In genomic region chr10:29394321-29394932, GRCh38 we compare ENCODE assay signal across 3 cellular contexts.
TF ChIP-seq lines count a peak whose summit lies in the region.

No MANE protein-coding gene starts in this region.

TF ChIP-seq in A549, 52 proteins besides CTCF, POLR2A, EP300 and RAD21:
- TF ChIP-seq, protein P1, sequence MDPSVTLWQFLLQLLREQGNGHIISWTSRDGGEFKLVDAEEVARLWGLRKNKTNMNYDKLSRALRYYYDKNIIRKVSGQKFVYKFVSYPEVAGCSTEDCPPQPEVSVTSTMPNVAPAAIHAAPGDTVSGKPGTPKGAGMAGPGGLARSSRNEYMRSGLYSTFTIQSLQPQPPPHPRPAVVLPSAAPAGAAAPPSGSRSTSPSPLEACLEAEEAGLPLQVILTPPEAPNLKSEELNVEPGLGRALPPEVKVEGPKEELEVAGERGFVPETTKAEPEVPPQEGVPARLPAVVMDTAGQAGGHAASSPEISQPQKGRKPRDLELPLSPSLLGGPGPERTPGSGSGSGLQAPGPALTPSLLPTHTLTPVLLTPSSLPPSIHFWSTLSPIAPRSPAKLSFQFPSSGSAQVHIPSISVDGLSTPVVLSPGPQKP (IDR thresholded peaks at IDR 0.05; ENCODE audit: low read depth, low read length) = no peak
- TF ChIP-seq CBX8 (IDR thresholded peaks at IDR 0.05) = no peak
- no peak for TF ChIP-seq NR3C1 (IDR thresholded peaks at IDR 0.05)
- TF ChIP-seq NFE2L2 (conservative IDR thresholded peaks at IDR 0.05; ENCODE audit: low read length) = no peak
- no peak for TF ChIP-seq KDM5A (IDR thresholded peaks at IDR 0.05)
- TF ChIP-seq, protein P2, sequence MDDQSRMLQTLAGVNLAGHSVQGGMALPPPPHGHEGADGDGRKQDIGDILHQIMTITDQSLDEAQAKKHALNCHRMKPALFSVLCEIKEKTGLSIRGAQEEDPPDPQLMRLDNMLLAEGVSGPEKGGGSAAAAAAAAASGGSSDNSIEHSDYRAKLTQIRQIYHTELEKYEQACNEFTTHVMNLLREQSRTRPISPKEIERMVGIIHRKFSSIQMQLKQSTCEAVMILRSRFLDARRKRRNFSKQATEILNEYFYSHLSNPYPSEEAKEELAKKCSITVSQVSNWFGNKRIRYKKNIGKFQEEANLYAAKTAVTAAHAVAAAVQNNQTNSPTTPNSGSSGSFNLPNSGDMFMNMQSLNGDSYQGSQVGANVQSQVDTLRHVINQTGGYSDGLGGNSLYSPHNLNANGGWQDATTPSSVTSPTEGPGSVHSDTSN (IDR thresholded peaks at IDR 0.05) = no peak
- TF ChIP-seq SREBF2 (IDR thresholded peaks at IDR 0.05) = no peak
- TF ChIP-seq, protein P3, sequence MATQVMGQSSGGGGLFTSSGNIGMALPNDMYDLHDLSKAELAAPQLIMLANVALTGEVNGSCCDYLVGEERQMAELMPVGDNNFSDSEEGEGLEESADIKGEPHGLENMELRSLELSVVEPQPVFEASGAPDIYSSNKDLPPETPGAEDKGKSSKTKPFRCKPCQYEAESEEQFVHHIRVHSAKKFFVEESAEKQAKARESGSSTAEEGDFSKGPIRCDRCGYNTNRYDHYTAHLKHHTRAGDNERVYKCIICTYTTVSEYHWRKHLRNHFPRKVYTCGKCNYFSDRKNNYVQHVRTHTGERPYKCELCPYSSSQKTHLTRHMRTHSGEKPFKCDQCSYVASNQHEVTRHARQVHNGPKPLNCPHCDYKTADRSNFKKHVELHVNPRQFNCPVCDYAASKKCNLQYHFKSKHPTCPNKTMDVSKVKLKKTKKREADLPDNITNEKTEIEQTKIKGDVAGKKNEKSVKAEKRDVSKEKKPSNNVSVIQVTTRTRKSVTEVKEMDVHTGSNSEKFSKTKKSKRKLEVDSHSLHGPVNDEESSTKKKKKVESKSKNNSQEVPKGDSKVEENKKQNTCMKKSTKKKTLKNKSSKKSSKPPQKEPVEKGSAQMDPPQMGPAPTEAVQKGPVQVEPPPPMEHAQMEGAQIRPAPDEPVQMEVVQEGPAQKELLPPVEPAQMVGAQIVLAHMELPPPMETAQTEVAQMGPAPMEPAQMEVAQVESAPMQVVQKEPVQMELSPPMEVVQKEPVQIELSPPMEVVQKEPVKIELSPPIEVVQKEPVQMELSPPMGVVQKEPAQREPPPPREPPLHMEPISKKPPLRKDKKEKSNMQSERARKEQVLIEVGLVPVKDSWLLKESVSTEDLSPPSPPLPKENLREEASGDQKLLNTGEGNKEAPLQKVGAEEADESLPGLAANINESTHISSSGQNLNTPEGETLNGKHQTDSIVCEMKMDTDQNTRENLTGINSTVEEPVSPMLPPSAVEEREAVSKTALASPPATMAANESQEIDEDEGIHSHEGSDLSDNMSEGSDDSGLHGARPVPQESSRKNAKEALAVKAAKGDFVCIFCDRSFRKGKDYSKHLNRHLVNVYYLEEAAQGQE (IDR thresholded peaks at IDR 0.05) = no peak
- no peak for TF ChIP-seq ZFP36 (IDR thresholded peaks at IDR 0.05; ENCODE audit: borderline replicate concordance, partially characterized antibody)
- no peak for TF ChIP-seq RNF2 (IDR thresholded peaks at IDR 0.05; ENCODE audit: borderline replicate concordance, low read depth)
- TF ChIP-seq CHD2 (IDR thresholded peaks at IDR 0.05; ENCODE audit: low read length, partially characterized antibody) = no peak
- no peak for TF ChIP-seq HEYL (CRISPR knock-in tag; IDR thresholded peaks at IDR 0.05)
- no peak for TF ChIP-seq KDM1A (IDR thresholded peaks at IDR 0.05; ENCODE audit: low read depth)

TF ChIP-seq in H1, 55 proteins besides CTCF, POLR2A, EP300 and RAD21 (continued from another document):
- no peak for TF ChIP-seq ASH2L (IDR thresholded peaks at IDR 0.05; ENCODE audit: low read length)
- TF ChIP-seq FOSL1 (IDR thresholded peaks at IDR 0.05; ENCODE audit: insufficient read depth, low read depth, low read length) = no peak
- no peak for TF ChIP-seq CEBPB (IDR thresholded peaks at IDR 0.05; ENCODE audit: low read depth, low read length)
- no peak for TF ChIP-seq SIN3A (conservative IDR thresholded peaks at IDR 0.05 in 1 of 2, IDR thresholded peaks at IDR 0.05 in 1 of 2; ENCODE audit: low read depth in 1 of 2, low read length in 2 of 2)
- no peak for TF ChIP-seq SUZ12 (IDR thresholded peaks at IDR 0.05; ENCODE audit: low read length)
- no peak for TF ChIP-seq GABPA (IDR thresholded peaks at IDR 0.05; ENCODE audit: borderline replicate concordance, insufficient read depth, low read length)
- no peak for TF ChIP-seq NANOG (IDR thresholded peaks at IDR 0.05; ENCODE audit: insufficient read depth, low read depth, low read length, poor library complexity, severe bottlenecking)

TF ChIP-seq in GM12891, 5 proteins besides CTCF, POLR2A, EP300 and RAD21 (continued from another document):
- TF ChIP-seq POU2F2 (IDR thresholded peaks at IDR 0.05; ENCODE audit: low read depth, low read length) (no peak), TAF1 (IDR thresholded peaks at IDR 0.05; ENCODE audit: low read depth, low read length) (no peak), POLR2AphosphoS5 (IDR thresholded peaks at IDR 0.05; ENCODE audit: low read depth, low read length) (no peak), PAX5 (IDR thresholded peaks at IDR 0.05; ENCODE audit: insufficient read depth, low read length, severe bottlenecking) (no peak)
